1 cellular context compared by ENCODE assay signal in genomic region chr11:67239795-67240574, GRCh38.
TF ChIP-seq lines count a peak whose summit lies in the region.

No MANE protein-coding gene starts in this region.

TF ChIP-seq in HepG2, 621 proteins besides CTCF, POLR2A, EP300 and RAD21 (continued from another document and continues in another):
- TF ChIP-seq THAP7 (CRISPR knock-in tag; IDR thresholded peaks at IDR 0.05) (0 out of 2 replicates have a peak, but pooled peaks have one; percentile 39), ZNF616 (CRISPR knock-in tag; IDR thresholded peaks at IDR 0.05; ENCODE audit: low read depth) (0 out of 2 replicates have a peak, but pooled peaks have one; percentile 34), AGO1 (IDR thresholded peaks at IDR 0.05; ENCODE audit: low read depth, low read length, poor library complexity, severe bottlenecking) (peak; percentile 39), SMAD3 (CRISPR knock-in tag; IDR thresholded peaks at IDR 0.05) (peak; percentile 82), ZNF580 (CRISPR knock-in tag; IDR thresholded peaks at IDR 0.05; ENCODE audit: borderline replicate concordance, low read depth) (peak; percentile 86; the same call in 1 of the 2 replicates), CENPX (CRISPR knock-in tag; IDR thresholded peaks at IDR 0.05) (no peak), ZEB1 (IDR thresholded peaks at IDR 0.05; ENCODE audit: insufficient replicate concordance, low read depth) (peak; percentile 24), FOXM1 (CRISPR knock-in tag; IDR thresholded peaks at IDR 0.05) (no peak), TERF1 (CRISPR knock-in tag; IDR thresholded peaks at IDR 0.05) (peak; percentile 54; the same call in 1 of the 2 replicates), GLI4 (CRISPR knock-in tag; IDR thresholded peaks at IDR 0.05; ENCODE audit: borderline replicate concordance) (no peak; the same call in 1 of the 2 replicates), SIN3A (IDR thresholded peaks at IDR 0.05; ENCODE audit: borderline replicate concordance, low read depth, low read length) (peak; percentile 94; the same call in 1 of the 2 replicates), SAP130 (CRISPR knock-in tag; IDR thresholded peaks at IDR 0.05; ENCODE audit: low read depth) (peak; percentile 99), MED1 (CRISPR knock-in tag; IDR thresholded peaks at IDR 0.05) (peak; percentile 74), JUN (CRISPR knock-in tag; IDR thresholded peaks at IDR 0.05) (no peak), FOXP1 (IDR thresholded peaks at IDR 0.05) (no peak), FOXP1 (CRISPR knock-in tag; IDR thresholded peaks at IDR 0.05) (0 out of 2 replicates have a peak, but pooled peaks have one; percentile 12), SOX5 (CRISPR knock-in tag; IDR thresholded peaks at IDR 0.05; ENCODE audit: borderline replicate concordance) (peak; percentile 80), YEATS4 (CRISPR knock-in tag; IDR thresholded peaks at IDR 0.05; ENCODE audit: borderline replicate concordance) (peak; percentile 72; the same call in 1 of the 2 replicates), KLF16 (CRISPR knock-in tag; IDR thresholded peaks at IDR 0.05) (peak in 1 of 2 experiments; percentile 97; a peak in 2 of 4 replicates), ZFX (CRISPR knock-in tag; IDR thresholded peaks at IDR 0.05; ENCODE audit: low read depth) (peak; percentile 81), KDM3A (CRISPR knock-in tag; IDR thresholded peaks at IDR 0.05; ENCODE audit: low read depth) (peak; percentile 69; the same call in 1 of the 2 replicates), U2AF2 (IDR thresholded peaks at IDR 0.05; ENCODE audit: low read depth, low read length) (no peak), ZBTB26 (CRISPR knock-in tag; IDR thresholded peaks at IDR 0.05; ENCODE audit: borderline replicate concordance) (peak; percentile 89; the same call in 1 of the 2 replicates), RFXAP (CRISPR knock-in tag; IDR thresholded peaks at IDR 0.05; ENCODE audit: borderline replicate concordance) (peak; percentile 66; the same call in 1 of the 2 replicates), MAX (IDR thresholded peaks at IDR 0.05) (peak; percentile 94), RCOR2 (CRISPR knock-in tag; IDR thresholded peaks at IDR 0.05) (0 out of 2 replicates have a peak, but pooled peaks have one; percentile 37), ZNF557 (CRISPR knock-in tag; IDR thresholded peaks at IDR 0.05) (0 out of 2 replicates have a peak, but pooled peaks have one; percentile 44), ZNF674 (CRISPR knock-in tag; IDR thresholded peaks at IDR 0.05; ENCODE audit: low read depth) (0 out of 2 replicates have a peak, but pooled peaks have one; percentile 9), ZNF770 (CRISPR knock-in tag; IDR thresholded peaks at IDR 0.05) (0 out of 2 replicates have a peak, but pooled peaks have one; percentile 25), AHDC1 (CRISPR knock-in tag; IDR thresholded peaks at IDR 0.05; ENCODE audit: borderline replicate concordance) (0 out of 2 replicates have a peak, but pooled peaks have one; percentile 40), ZKSCAN8 (CRISPR knock-in tag; IDR thresholded peaks at IDR 0.05; ENCODE audit: borderline replicate concordance) (peak; percentile 71; the same call in 1 of the 2 replicates), SIX1 (CRISPR knock-in tag; IDR thresholded peaks at IDR 0.05; ENCODE audit: borderline replicate concordance) (peak; percentile 46; the same call in 1 of the 2 replicates), POLR2AphosphoS5 (IDR thresholded peaks at IDR 0.05; ENCODE audit: low read depth, low read length) (peak; percentile 96), MYC (CRISPR knock-in tag; IDR thresholded peaks at IDR 0.05; ENCODE audit: borderline replicate concordance) (peak; percentile 94), RXRA (CRISPR knock-in tag; IDR thresholded peaks at IDR 0.05) (peak; percentile 79), MAZ (IDR thresholded peaks at IDR 0.05; ENCODE audit: borderline replicate concordance, low read depth, low read length) (peak; percentile 86; the same call in 1 of the 2 replicates), MAZ (CRISPR knock-in tag; IDR thresholded peaks at IDR 0.05; ENCODE audit: low read depth) (peak; percentile 93), SP2 (CRISPR knock-in tag; IDR thresholded peaks at IDR 0.05) (peak; percentile 69), RELA (CRISPR knock-in tag; IDR thresholded peaks at IDR 0.05) (peak; percentile 60; the same call in 1 of the 2 replicates), SUZ12 (IDR thresholded peaks at IDR 0.05; ENCODE audit: low read depth, low read length) (no peak), YY1 (IDR thresholded peaks at IDR 0.05; ENCODE audit: insufficient read depth, insufficient replicate concordance, low read depth, low read length) (peak; percentile 79), DR1 (CRISPR knock-in tag; IDR thresholded peaks at IDR 0.05) (peak; percentile 70; the same call in 1 of the 2 replicates), ZNF124 (CRISPR knock-in tag; IDR thresholded peaks at IDR 0.05) (peak; percentile 88; the same call in 1 of the 2 replicates), ZNF652 (CRISPR knock-in tag; IDR thresholded peaks at IDR 0.05; ENCODE audit: borderline replicate concordance, low read depth) (peak; percentile 73; the same call in 1 of the 2 replicates), HBP1 (CRISPR knock-in tag; IDR thresholded peaks at IDR 0.05; ENCODE audit: low read depth) (peak; percentile 87; the same call in 1 of the 2 replicates), MXI1 (IDR thresholded peaks at IDR 0.05; ENCODE audit: borderline replicate concordance, low read depth, low read length) (peak; percentile 94; the same call in 2 of the 3 replicates), ZNF574 (CRISPR knock-in tag; IDR thresholded peaks at IDR 0.05) (peak; percentile 78), LCORL (IDR thresholded peaks at IDR 0.05) (no peak), LCORL (CRISPR knock-in tag; IDR thresholded peaks at IDR 0.05) (peak; percentile 70), SOX13 (IDR thresholded peaks at IDR 0.05) (no peak; the same call in 1 of the 2 replicates), SOX13 (CRISPR knock-in tag; conservative IDR thresholded peaks at IDR 0.05 in 1 of 2, IDR thresholded peaks at IDR 0.05 in 1 of 2) (peak in 1 of 2 experiments; percentile 84; a peak in 2 of 4 replicates)
